In the genomic region with DNA sequence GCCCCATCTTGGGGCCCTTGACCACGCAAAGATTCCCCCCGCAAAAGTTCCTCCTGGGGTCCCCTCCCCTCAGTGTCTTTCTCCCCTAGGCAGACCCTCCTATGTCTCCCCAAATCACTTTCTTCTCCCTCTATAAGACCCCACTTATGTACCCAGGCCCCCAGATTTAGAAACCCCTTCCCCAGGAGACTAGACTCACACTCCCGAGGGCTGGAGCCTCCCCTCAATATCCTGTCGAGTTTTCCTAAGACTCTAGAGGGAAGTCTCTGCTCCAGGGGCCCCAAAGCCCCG, we compare ENCODE assay signal across 8 cellular contexts. TPM values are rescaled to one million over a fixed set of nuclear protein-coding genes. Genes with fewer than 3 reads are reported as not detected.
DNase-seq lines count a peak whose midpoint lies in the region; ATAC-seq, FAIRE-seq and TF ChIP-seq lines count a peak whose summit lies in the region.

No MANE protein-coding gene starts in this region.

- no peak overlapping the region for H2BK12ac ChIP-seq in neuronal stem cell (ENCODE audit: low read length)

- no peaks in the 10 kb centered on the region for H3K9me3 ChIP-seq in CD4-positive, alpha-beta memory T cell (ENCODE audit: control insufficient read depth in 1 of 2, low read length in 2 of 2)
- H3K9me3 ChIP-seq in OCI-LY1 (ENCODE audit: low read length) (no peaks in the 10 kb centered on the region), neuronal stem cell (replicated peaks in 1 of 2; ENCODE audit: control insufficient read depth in 2 of 2, insufficient read depth in 1 of 2, low read depth in 1 of 2, low read length in 2 of 2) (no peaks in the 10 kb centered on the region)

- no peak overlapping the region for H3K23ac ChIP-seq in neuronal stem cell (ENCODE audit: low read depth, low read length, poor library complexity)

- peak overlapping the region; percentile 5 for H2BK15ac ChIP-seq in neuronal stem cell (ENCODE audit: low read length)

- H3K36me3 ChIP-seq in CD4-positive, alpha-beta memory T cell (ENCODE audit: insufficient read depth, low read length), result peaks cover 8% of the 10 kb centered on the region
- H3K36me3 ChIP-seq in OCI-LY1 (ENCODE audit: insufficient read depth, low read length), result peaks cover 39% of the 10 kb centered on the region
- H3K36me3 ChIP-seq in neuronal stem cell (replicated peaks in 1 of 2; ENCODE audit: control insufficient read depth in 2 of 2, insufficient read depth in 2 of 2, low read length in 2 of 2), result peaks cover 12 to 36% of the 10 kb centered on the region in 2 donors

- H3K79me2 ChIP-seq in OCI-LY1 (ENCODE audit: insufficient read depth, low read length), result peaks cover 42% of the 10 kb centered on the region

- H3K27ac ChIP-seq in CD4-positive, alpha-beta memory T cell (ENCODE audit: low read depth, low read length), result peak overlapping the region; percentile 75
- H3K27ac ChIP-seq in OCI-LY1 (ENCODE audit: low read depth, low read length, poor library complexity, severe bottlenecking), result peak overlapping the region; percentile 95
- peak overlapping the region; percentile 47 for H3K27ac ChIP-seq in neuronal stem cell (replicated peaks; ENCODE audit: low read length)

- H3K9me2 ChIP-seq in OCI-LY1 (ENCODE audit: low read depth, low read length), result no peaks in the 10 kb centered on the region

- POLR2A ChIA-PET in CD4-positive, alpha-beta memory T cell (lab: Charles Lee; ENCODE audit: partially characterized antibody), result interaction anchor here (0.9 to 6.4 kb wide), 5 partner anchors 34 to 326 kb away, joined by 3 to 50 read pairs (median 4); a partner anchor contains a TSS

- H3K9me3 Mint-ChIP-seq in CD4-positive, alpha-beta memory T cell, result peaks cover 0 to 2% (median 0%) of the 10 kb centered on the region in 8 donors
- no peaks in the 10 kb centered on the region for H3K9me3 Mint-ChIP-seq in endothelial cell (ENCODE audit: unreplicated experiment)

- peak overlapping the region; percentile 89 to 97 (median 93) for H3K4me3 Mint-ChIP-seq in CD4-positive, alpha-beta memory T cell
- H3K4me3 Mint-ChIP-seq in endothelial cell (ENCODE audit: unreplicated experiment), result peak overlapping the region; percentile 94

- no peak overlapping the region for H4K8ac ChIP-seq in neuronal stem cell (ENCODE audit: low read depth, low read length)

- peaks cover 9% of the 10 kb centered on the region for H3K79me1 ChIP-seq in neuronal stem cell (ENCODE audit: low read depth, low read length)

- no peak for DNase-seq in CD4-positive, alpha-beta memory T cell
- DNase-seq in endothelial cell (ENCODE audit: low spot score), result no peak
- no peak for DNase-seq in neuronal stem cell (ENCODE audit: low spot score)
- DNase-seq in RKO (ENCODE audit: low spot score), result no peak
- no peak for DNase-seq in GM19239 (ENCODE audit: insufficient read length, low spot score)

- peaks cover 40 to 81% (median 57%) of the 10 kb centered on the region in 4 donors for H3K4me1 Mint-ChIP-seq in CD4-positive, alpha-beta memory T cell
- H3K4me1 Mint-ChIP-seq in endothelial cell (ENCODE audit: unreplicated experiment), result peaks cover 24% of the 10 kb centered on the region

- H3K9ac ChIP-seq in OCI-LY1 (ENCODE audit: low read length) (peak overlapping the region; percentile 87), neuronal stem cell (ENCODE audit: low read depth, low read length, poor library complexity) (peak overlapping the region; percentile 97)

- H3K27me3 ChIP-seq in CD4-positive, alpha-beta memory T cell (ENCODE audit: insufficient read depth, low read length), result no peaks in the 10 kb centered on the region
- H3K27me3 ChIP-seq in OCI-LY1 (ENCODE audit: insufficient read depth, low read length) (no peaks in the 10 kb centered on the region; the same call in 1 of the 2 replicates), neuronal stem cell (ENCODE audit: control insufficient read depth in 3 of 3, insufficient read depth in 3 of 3, low read depth in 1 of 3, low read length in 3 of 3) (no peaks in the 10 kb centered on the region)

- peak overlapping the region; percentile 85 for H3K4me2 ChIP-seq in OCI-LY1 (ENCODE audit: low read length)
- H3K4me2 ChIP-seq in neuronal stem cell (ENCODE audit: insufficient read depth, low read length, poor library complexity, severe bottlenecking), result peak overlapping the region; percentile 90

- peak overlapping the region; percentile 90 to 99 (median 95) for H3K27ac Mint-ChIP-seq in CD4-positive, alpha-beta memory T cell
- H3K27ac Mint-ChIP-seq in endothelial cell (ENCODE audit: unreplicated experiment), result peak overlapping the region; percentile 88

- TF ChIP-seq CTCF in OCI-LY1 (IDR thresholded peaks at IDR 0.05; ENCODE audit: low read length) (no peak), endothelial cell (IDR thresholded peaks at IDR 0.05; ENCODE audit: unreplicated experiment) (no peak)

- H3K18ac ChIP-seq in neuronal stem cell (ENCODE audit: low read length), result peak overlapping the region; percentile 89

- H3K27me3 Mint-ChIP-seq in CD4-positive, alpha-beta memory T cell, result no peaks in the 10 kb centered on the region
- H3K27me3 Mint-ChIP-seq in endothelial cell (ENCODE audit: unreplicated experiment), result peaks cover 9% of the 10 kb centered on the region

- no peak overlapping the region for H2AK5ac ChIP-seq in neuronal stem cell (ENCODE audit: low read depth, low read length)

- peaks cover 6 to 38% of the 10 kb centered on the region in 2 donors for H3K36me3 Mint-ChIP-seq in CD4-positive, alpha-beta memory T cell
- H3K36me3 Mint-ChIP-seq in endothelial cell (ENCODE audit: low read depth, unreplicated experiment), result peaks cover 7% of the 10 kb centered on the region

- FAIRE-seq in GM19239 (lab: Jason Lieb, UNC), result no peak

- H4K20me1 ChIP-seq in OCI-LY1 (ENCODE audit: insufficient read depth, low read length), result no peaks in the 10 kb centered on the region

- WGBS in neuronal stem cell (ENCODE audit: extremely low coverage in 2 of 2, insufficient read length in 2 of 2, insufficient replicate concordance in 1 of 2), 2 donors, result no CpG with 5 or more reads among the region's 5 CpGs

- no peak overlapping the region for H3K14ac ChIP-seq in neuronal stem cell (ENCODE audit: low read length)

- ATAC-seq in GM18870 (IDR thresholded peaks at IDR 0.05; ENCODE audit: unreplicated experiment) (no peak), GM21423 (IDR thresholded peaks at IDR 0.05; ENCODE audit: unreplicated experiment) (no peak)

- CTCF ChIA-PET in CD4-positive, alpha-beta memory T cell (lab: Charles Lee; ENCODE audit: partially characterized antibody), result interaction anchor here (0.7 to 1.2 kb wide), 3 partner anchors 20 to 226 kb away, joined by 3 to 4 read pairs (median 3); no protein-coding TSS in a partner anchor

- H3K4ac ChIP-seq in neuronal stem cell (ENCODE audit: low read length), result no peak overlapping the region

- peaks cover 6% of the 10 kb centered on the region; the same call in 1 of the 2 replicates for H3F3A ChIP-seq in OCI-LY1 (ENCODE audit: insufficient read depth, low read length)

- peak overlapping the region; percentile 93 for H2BK5ac ChIP-seq in neuronal stem cell (ENCODE audit: low read length)

- no peak overlapping the region for H4K91ac ChIP-seq in neuronal stem cell (ENCODE audit: low read depth, low read length, poor library complexity)

- no peak overlapping the region for H2AFZ ChIP-seq in OCI-LY1 (ENCODE audit: low read length)
- peak overlapping the region; percentile 68 for H2AFZ ChIP-seq in neuronal stem cell (ENCODE audit: low read length)

- intact Hi-C loops in CD4-positive, alpha-beta memory T cell (cut with micrococcal nuclease), result loop anchor here (2.0 to 10.0 kb wide), 5 partner anchors 20 to 468 kb away; a partner anchor contains a TSS

- peaks cover 58% of the 10 kb centered on the region for H3K4me1 ChIP-seq in CD4-positive, alpha-beta memory T cell (ENCODE audit: insufficient read depth, low read length)
- peaks cover 31% of the 10 kb centered on the region for H3K4me1 ChIP-seq in OCI-LY1 (ENCODE audit: insufficient read depth, low read length, severe bottlenecking)
- H3K4me1 ChIP-seq in neuronal stem cell (ENCODE audit: control insufficient read depth in 2 of 2, insufficient read depth in 1 of 2, low read depth in 1 of 2, low read length in 2 of 2), result peaks cover 16 to 18% of the 10 kb centered on the region in 2 donors

- H2BK120ac ChIP-seq in neuronal stem cell (ENCODE audit: low read depth, low read length), result no peak overlapping the region

- H3K4me3 ChIP-seq in CD4-positive, alpha-beta memory T cell (ENCODE audit: low read length in 2 of 2), result peak overlapping the region; percentile 78 to 90
- H3K4me3 ChIP-seq in OCI-LY1 (ENCODE audit: low read depth, low read length, poor library complexity, severe bottlenecking) (peak overlapping the region; percentile 98), neuronal stem cell (ENCODE audit: low read length in 2 of 2) (peak overlapping the region; percentile 51 to 95)

RNA-seq across cellular contexts. Expression of a gene that starts 1.4 kb away (rescaled TPM):
- 10 to 100 TPM; 20.3 TPM for total RNA-seq in CD4-positive, alpha-beta memory T cell
- polyA plus RNA-seq in CD4-positive, alpha-beta memory T cell, result 10 to 100 TPM in 1 of 2 donors, 1 to 10 TPM in 1; 7.2 to 22.1 TPM
- total RNA-seq in endothelial cell (ENCODE audit: unreplicated experiment), result 62.6 TPM
- 54.5 TPM for polyA plus RNA-seq in neuronal stem cell (2013, experiment 1 of 2)
- 53.6 TPM for polyA plus RNA-seq in neuronal stem cell (2013, experiment 2 of 2)

RNA-seq across cellular contexts. Expression of a gene that starts 40.7 kb away (rescaled TPM):
- total RNA-seq in CD4-positive, alpha-beta memory T cell, result 10 to 100 TPM; 81.2 to 88.8 TPM
- 10 to 100 TPM; 13.9 to 23.0 TPM for polyA plus RNA-seq in CD4-positive, alpha-beta memory T cell
- 111 TPM for total RNA-seq in endothelial cell (ENCODE audit: unreplicated experiment)
- 94.3 TPM for polyA plus RNA-seq in neuronal stem cell (2013, experiment 1 of 2)
- polyA plus RNA-seq in neuronal stem cell (2013, experiment 2 of 2), result 93.2 TPM

RNA-seq across cellular contexts. Expression of a gene that starts 41.1 kb away (rescaled TPM):
- total RNA-seq in CD4-positive, alpha-beta memory T cell, result 10 to 100 TPM; 24.4 to 28.9 TPM
- 1 to 10 TPM; 3.0 to 5.7 TPM for polyA plus RNA-seq in CD4-positive, alpha-beta memory T cell
- total RNA-seq in endothelial cell (ENCODE audit: unreplicated experiment), result 22.7 TPM
- polyA plus RNA-seq in neuronal stem cell (2013, experiment 1 of 2), result 16.8 TPM
- polyA plus RNA-seq in neuronal stem cell (2013, experiment 2 of 2), result 16.0 TPM
